In the genomic region with DNA sequence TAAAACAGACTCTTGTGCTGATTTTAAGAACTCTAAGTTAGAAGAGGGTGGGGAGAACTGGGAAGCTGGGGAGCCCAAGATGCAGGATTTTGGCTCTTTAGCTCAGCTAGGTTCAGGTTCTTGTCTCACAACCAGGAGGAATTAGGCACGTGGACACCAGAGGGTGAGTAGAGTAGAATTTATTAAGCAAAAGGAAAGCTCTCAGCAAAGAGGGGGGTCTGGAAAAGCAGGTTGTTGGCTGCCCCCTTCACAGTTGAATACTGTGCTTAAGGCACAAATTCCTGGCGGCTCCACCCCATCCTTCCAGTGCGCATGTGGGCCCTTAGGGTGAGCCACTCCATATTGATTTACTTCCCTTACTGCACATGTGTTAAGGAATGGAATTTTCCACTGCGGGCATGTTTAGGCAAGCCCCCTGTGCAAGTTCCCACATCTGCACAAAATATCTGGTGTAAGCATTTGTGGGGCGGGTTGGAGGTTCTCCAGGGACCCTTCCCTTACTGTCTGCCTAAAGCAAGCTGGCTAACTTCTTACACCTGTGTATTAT, we compare ENCODE assay signal across 1 cellular context.
TF ChIP-seq lines count a peak whose summit lies in the region.

No MANE protein-coding gene starts in this region.

TF ChIP-seq in A549, 52 proteins besides CTCF, POLR2A, EP300 and RAD21 (continued from another document):
- TF ChIP-seq, protein P1, sequence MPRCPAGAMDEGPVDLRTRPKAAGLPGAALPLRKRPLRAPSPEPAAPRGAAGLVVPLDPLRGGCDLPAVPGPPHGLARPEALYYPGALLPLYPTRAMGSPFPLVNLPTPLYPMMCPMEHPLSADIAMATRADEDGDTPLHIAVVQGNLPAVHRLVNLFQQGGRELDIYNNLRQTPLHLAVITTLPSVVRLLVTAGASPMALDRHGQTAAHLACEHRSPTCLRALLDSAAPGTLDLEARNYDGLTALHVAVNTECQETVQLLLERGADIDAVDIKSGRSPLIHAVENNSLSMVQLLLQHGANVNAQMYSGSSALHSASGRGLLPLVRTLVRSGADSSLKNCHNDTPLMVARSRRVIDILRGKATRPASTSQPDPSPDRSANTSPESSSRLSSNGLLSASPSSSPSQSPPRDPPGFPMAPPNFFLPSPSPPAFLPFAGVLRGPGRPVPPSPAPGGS (IDR thresholded peaks at IDR 0.05) = no peak
- TF ChIP-seq KDM5A (IDR thresholded peaks at IDR 0.05) (no peak), HOXB13 (CRISPR knock-in tag; IDR thresholded peaks at IDR 0.05; ENCODE audit: low read depth) (no peak), NFE2L2 (conservative IDR thresholded peaks at IDR 0.05; ENCODE audit: low read length) (no peak), CHD2 (IDR thresholded peaks at IDR 0.05; ENCODE audit: low read length, partially characterized antibody) (no peak), RFX5 (IDR thresholded peaks at IDR 0.05) (no peak), BHLHE40 (IDR thresholded peaks at IDR 0.05; ENCODE audit: low read depth, low read length) (no peak), MYC (IDR thresholded peaks at IDR 0.05; ENCODE audit: borderline replicate concordance, low read length) (no peak), JUNB (IDR thresholded peaks at IDR 0.05) (no peak), JUN (IDR thresholded peaks at IDR 0.05) (no peak), RCOR1 (IDR thresholded peaks at IDR 0.05; ENCODE audit: low read depth, low read length) (no peak), SMC3 (IDR thresholded peaks at IDR 0.05) (no peak)
- TF ChIP-seq, protein P2, sequence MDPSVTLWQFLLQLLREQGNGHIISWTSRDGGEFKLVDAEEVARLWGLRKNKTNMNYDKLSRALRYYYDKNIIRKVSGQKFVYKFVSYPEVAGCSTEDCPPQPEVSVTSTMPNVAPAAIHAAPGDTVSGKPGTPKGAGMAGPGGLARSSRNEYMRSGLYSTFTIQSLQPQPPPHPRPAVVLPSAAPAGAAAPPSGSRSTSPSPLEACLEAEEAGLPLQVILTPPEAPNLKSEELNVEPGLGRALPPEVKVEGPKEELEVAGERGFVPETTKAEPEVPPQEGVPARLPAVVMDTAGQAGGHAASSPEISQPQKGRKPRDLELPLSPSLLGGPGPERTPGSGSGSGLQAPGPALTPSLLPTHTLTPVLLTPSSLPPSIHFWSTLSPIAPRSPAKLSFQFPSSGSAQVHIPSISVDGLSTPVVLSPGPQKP (IDR thresholded peaks at IDR 0.05; ENCODE audit: low read depth, low read length) = no peak
- TF ChIP-seq, protein P3, sequence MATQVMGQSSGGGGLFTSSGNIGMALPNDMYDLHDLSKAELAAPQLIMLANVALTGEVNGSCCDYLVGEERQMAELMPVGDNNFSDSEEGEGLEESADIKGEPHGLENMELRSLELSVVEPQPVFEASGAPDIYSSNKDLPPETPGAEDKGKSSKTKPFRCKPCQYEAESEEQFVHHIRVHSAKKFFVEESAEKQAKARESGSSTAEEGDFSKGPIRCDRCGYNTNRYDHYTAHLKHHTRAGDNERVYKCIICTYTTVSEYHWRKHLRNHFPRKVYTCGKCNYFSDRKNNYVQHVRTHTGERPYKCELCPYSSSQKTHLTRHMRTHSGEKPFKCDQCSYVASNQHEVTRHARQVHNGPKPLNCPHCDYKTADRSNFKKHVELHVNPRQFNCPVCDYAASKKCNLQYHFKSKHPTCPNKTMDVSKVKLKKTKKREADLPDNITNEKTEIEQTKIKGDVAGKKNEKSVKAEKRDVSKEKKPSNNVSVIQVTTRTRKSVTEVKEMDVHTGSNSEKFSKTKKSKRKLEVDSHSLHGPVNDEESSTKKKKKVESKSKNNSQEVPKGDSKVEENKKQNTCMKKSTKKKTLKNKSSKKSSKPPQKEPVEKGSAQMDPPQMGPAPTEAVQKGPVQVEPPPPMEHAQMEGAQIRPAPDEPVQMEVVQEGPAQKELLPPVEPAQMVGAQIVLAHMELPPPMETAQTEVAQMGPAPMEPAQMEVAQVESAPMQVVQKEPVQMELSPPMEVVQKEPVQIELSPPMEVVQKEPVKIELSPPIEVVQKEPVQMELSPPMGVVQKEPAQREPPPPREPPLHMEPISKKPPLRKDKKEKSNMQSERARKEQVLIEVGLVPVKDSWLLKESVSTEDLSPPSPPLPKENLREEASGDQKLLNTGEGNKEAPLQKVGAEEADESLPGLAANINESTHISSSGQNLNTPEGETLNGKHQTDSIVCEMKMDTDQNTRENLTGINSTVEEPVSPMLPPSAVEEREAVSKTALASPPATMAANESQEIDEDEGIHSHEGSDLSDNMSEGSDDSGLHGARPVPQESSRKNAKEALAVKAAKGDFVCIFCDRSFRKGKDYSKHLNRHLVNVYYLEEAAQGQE (IDR thresholded peaks at IDR 0.05) = no peak
